9 cellular contexts compared by ENCODE assay signal in the genomic region with DNA sequence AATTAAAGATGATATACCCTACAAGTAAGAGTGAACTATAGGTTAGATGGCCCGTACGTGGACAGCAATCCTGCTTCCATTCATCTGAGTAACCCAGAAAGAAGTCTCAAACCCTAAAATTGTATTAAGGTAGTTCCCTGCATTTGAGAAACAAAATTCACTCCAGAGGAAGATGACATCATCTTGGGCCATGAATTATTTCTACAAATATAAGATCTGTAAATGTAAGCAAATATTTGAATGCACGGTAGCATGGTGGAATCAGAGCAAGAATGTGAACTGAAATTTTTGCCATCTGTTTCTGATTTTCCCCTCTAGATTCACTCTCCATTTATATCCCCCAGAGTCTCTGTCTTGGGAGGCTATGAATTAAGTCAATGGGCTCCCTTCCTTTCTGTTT.
"Had no signal": no experiment of that assay in that cellular context is flagged by ENCODE, and none has a peak within 500 bp of the region (broad histone marks: within the 10 kb centered on the region; RNA-seq: fewer than 3 reads in every experiment).

No MANE protein-coding gene starts in this region.

- FAIRE-seq: H1, H54, HTR-8/SVneo had no signal

- DNase-seq: H9, IMR-90, Kasumi-1, KBM-7 had no signal

- H3K4me3 ChIP-seq: GM23338 had no signal

- H2AFZ ChIP-seq: GM23338 had no signal

- ATAC-seq: GM23338, HCT116 had no signal

- H3K4me2 ChIP-seq: GM23338 had no signal
